30 cellular contexts compared by ENCODE assay signal in the genomic region with DNA sequence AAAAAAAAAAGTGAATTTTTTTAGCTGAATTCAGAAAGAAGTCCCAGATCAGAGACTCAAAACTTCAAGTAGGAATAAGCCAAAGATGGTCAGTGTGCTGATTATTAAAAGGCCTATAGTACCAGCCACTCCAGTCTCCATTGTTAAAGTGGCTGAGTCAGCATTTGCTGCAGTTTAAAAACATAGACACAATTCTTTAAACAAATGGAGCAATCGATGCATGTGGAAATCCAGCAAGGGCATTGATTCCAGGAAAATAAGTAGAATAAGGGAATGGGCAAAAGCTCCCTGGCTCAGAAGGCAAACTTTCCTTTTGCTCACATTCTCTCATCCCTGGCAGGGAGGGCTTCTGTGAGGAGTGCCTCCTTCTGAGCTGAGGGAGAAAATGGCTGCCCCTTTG.
"Had no signal": no experiment of that assay in that cellular context is flagged by ENCODE, and none has a peak within 500 bp of the region (broad histone marks: within the 10 kb centered on the region; RNA-seq: fewer than 3 reads in every experiment).

No MANE protein-coding gene starts in this region.

- H3K27ac ChIP-seq: left lung, lower lobe of right lung, pancreas, prostate gland, sigmoid colon, spleen, suprapubic skin, thoracic aorta, tibial artery, upper lobe of right lung had no signal

- DNase-seq: hypothalamus; immature natural killer cell; kidney; left colon; left lung; lower lobe of right lung; mammary epithelial cell; mesendoderm; naive B cell; natural killer cell; nephron progenitor cell; nucleus accumbens; pancreas; posterior cingulate gyrus; retina; right cardiac atrium; sigmoid colon; small intestine; spleen; stimulated activated CD4-positive, alpha-beta T cell treated with anti-CD3 and anti-CD28 coated beads, Interleukin-4, amount 100 ng/mL, for 24 hours; stimulated activated naive CD4-positive, alpha-beta T cell; tibial artery; trophoblast cell; upper lobe of right lung had no signal

- H3K36me3 ChIP-seq: left lung, lower lobe of right lung, pancreas, prostate gland, sigmoid colon, spleen, suprapubic skin, thoracic aorta, tibial artery, upper lobe of right lung had no signal

- H3K27me3 ChIP-seq: left lung, pancreas, sigmoid colon, spleen, suprapubic skin, tibial artery, upper lobe of right lung had no signal

- H3K4me1 Mint-ChIP-seq: immature natural killer cell; naive B cell; natural killer cell; nephron progenitor cell; stimulated activated effector memory CD8-positive, alpha-beta T cell treated with anti-CD3 and anti-CD28 coated beads, Interleukin-12 subunit alpha, Interleukin-12 subunit beta, amount 100 ng/mL, for 72 hours had no signal

- H3K4me3 Mint-ChIP-seq: immature natural killer cell; mesothelial cell of epicardium; naive B cell; natural killer cell; nephron progenitor cell; stimulated activated effector memory CD8-positive, alpha-beta T cell treated with anti-CD3 and anti-CD28 coated beads, Interleukin-12 subunit alpha, Interleukin-12 subunit beta, amount 100 ng/mL, for 72 hours; stimulated activated naive CD8-positive, alpha-beta T cell treated with anti-CD3 and anti-CD28 coated beads, Interleukin-15, Interleukin-2, amounts not matched to agents 100 ng/mL and 50 ng/mL, for 24 hours had no signal

- H3K9me3 ChIP-seq: left lung, lower lobe of right lung, pancreas, prostate gland, sigmoid colon, suprapubic skin, thoracic aorta, tibial artery, upper lobe of right lung had no signal

- H3K4me1 ChIP-seq: left lung, lower lobe of right lung, pancreas, prostate gland, sigmoid colon, spleen, suprapubic skin, tibial artery, upper lobe of right lung had no signal

- H3K4me3 ChIP-seq: left lung, lower lobe of right lung, pancreas, prostate gland, sigmoid colon, spleen, suprapubic skin, thoracic aorta, tibial artery, upper lobe of right lung had no signal

- H3K27ac Mint-ChIP-seq: immature natural killer cell; mesothelial cell of epicardium; naive B cell; natural killer cell; nephron progenitor cell; stimulated activated effector memory CD8-positive, alpha-beta T cell treated with anti-CD3 and anti-CD28 coated beads, Interleukin-12 subunit alpha, Interleukin-12 subunit beta, amount 100 ng/mL, for 72 hours; stimulated activated naive CD8-positive, alpha-beta T cell treated with anti-CD3 and anti-CD28 coated beads, Interleukin-15, Interleukin-2, amounts not matched to agents 100 ng/mL and 50 ng/mL, for 24 hours had no signal

- H3K36me3 Mint-ChIP-seq: immature natural killer cell; mesothelial cell of epicardium; naive B cell; natural killer cell; stimulated activated effector memory CD8-positive, alpha-beta T cell treated with anti-CD3 and anti-CD28 coated beads, Interleukin-12 subunit alpha, Interleukin-12 subunit beta, amount 100 ng/mL, for 72 hours had no signal

- H3K27me3 Mint-ChIP-seq: naive B cell; stimulated activated naive CD8-positive, alpha-beta T cell treated with anti-CD3 and anti-CD28 coated beads, Interleukin-15, Interleukin-2, amounts not matched to agents 100 ng/mL and 50 ng/mL, for 24 hours had no signal

- ATAC-seq: left colon; left lung; lower lobe of right lung; natural killer cell; pancreas; right cardiac atrium; stimulated activated effector memory CD8-positive, alpha-beta T cell treated with anti-CD3 and anti-CD28 coated beads, Interleukin-12 subunit alpha, Interleukin-12 subunit beta, amount 100 ng/mL, for 72 hours; upper lobe of right lung had no signal
